ENCODE assay signal across 1 cellular context in the genomic region with DNA sequence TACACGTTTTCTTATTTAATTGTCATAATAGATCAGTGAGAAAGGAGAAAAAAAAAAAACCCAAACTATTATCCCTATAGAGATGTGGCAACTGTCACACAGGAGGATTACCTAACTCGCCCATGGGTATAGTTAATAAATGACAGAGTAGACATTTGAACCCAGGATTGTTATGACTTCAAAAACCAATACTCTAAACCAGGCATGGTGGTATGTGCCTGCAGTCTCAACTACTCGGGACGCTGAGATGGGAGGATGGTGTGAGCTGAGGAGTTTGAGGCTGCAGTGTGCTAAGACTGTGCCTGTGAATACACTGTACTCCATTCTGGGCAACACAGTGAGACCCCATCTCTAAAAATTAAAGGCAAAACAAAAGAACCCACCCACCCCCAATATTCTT.
TF ChIP-seq lines count a peak whose summit lies in the region.

No MANE protein-coding gene starts in this region.

TF ChIP-seq in SK-N-SH, 30 proteins besides CTCF, POLR2A, EP300 and RAD21 (continued from another document):
- TF ChIP-seq, protein P1, sequence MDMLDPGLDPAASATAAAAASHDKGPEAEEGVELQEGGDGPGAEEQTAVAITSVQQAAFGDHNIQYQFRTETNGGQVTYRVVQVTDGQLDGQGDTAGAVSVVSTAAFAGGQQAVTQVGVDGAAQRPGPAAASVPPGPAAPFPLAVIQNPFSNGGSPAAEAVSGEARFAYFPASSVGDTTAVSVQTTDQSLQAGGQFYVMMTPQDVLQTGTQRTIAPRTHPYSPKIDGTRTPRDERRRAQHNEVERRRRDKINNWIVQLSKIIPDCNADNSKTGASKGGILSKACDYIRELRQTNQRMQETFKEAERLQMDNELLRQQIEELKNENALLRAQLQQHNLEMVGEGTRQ (IDR thresholded peaks at IDR 0.05; ENCODE audit: borderline replicate concordance, low read depth, low read length): no peak
- TF ChIP-seq POLR2AphosphoS5 (IDR thresholded peaks at IDR 0.05; ENCODE audit: low read depth, low read length): no peak
